Comparison of ENCODE assay signal across 1 cellular context in genomic region chr1:226735576-226735975, GRCh38.
TF ChIP-seq lines count a peak whose summit lies in the region.

No MANE protein-coding gene starts in this region.

TF ChIP-seq in GM12878, 131 proteins besides CTCF, POLR2A, EP300 and RAD21:
- no peak for TF ChIP-seq PRDM15 (CRISPR knock-in tag; IDR thresholded peaks at IDR 0.05)
- TF ChIP-seq LARP7 (IDR thresholded peaks at IDR 0.05), result no peak
- TF ChIP-seq NFIC (IDR thresholded peaks at IDR 0.05; ENCODE audit: low read depth, low read length), result no peak
- TF ChIP-seq ZNF207 (IDR thresholded peaks at IDR 0.05; ENCODE audit: borderline replicate concordance), result no peak
- TF ChIP-seq ELK1 (IDR thresholded peaks at IDR 0.05; ENCODE audit: low read depth, low read length), result no peak
- TF ChIP-seq SMC3 (IDR thresholded peaks at IDR 0.05; ENCODE audit: borderline replicate concordance, low read length), result no peak
- TF ChIP-seq ZNF622 (IDR thresholded peaks at IDR 0.05), result no peak
- TF ChIP-seq SPI1 (IDR thresholded peaks at IDR 0.05; ENCODE audit: borderline replicate concordance, insufficient read depth, low read depth, low read length), result no peak
